In the genomic region with DNA sequence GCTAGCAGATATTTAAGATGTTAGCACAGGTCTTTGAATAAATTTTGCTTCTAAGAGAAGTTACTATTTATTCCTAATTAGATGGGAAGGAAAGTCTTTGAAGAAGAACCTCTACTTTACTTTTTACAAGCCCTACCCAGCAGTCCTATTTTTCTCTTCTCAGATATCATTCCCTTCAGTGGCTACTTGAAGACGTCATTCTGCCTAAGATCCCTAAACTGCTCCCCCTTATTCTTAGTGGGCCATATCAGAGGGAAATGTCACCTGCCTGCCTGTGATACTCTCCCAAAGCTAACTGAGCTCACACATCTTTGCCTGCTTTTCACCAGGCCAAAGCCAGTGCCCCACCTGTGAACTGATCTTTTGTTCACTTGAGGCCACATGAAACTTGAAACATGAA, we compare ENCODE assay signal across 19 cellular contexts. TPM values are rescaled to one million over a fixed set of nuclear protein-coding genes. Genes with fewer than 3 reads are reported as not detected.
DNase-seq lines count a peak whose midpoint lies in the region; ATAC-seq, FAIRE-seq and TF ChIP-seq lines count a peak whose summit lies in the region.
"Had no signal": no experiment of that assay in that cellular context is flagged by ENCODE, and none has a peak within 500 bp of the region (broad histone marks: within the 10 kb centered on the region; RNA-seq: fewer than 3 reads in every experiment).

No MANE protein-coding gene starts in this region.

- H3K27me3 ChIP-seq in RWPE2 (ENCODE audit: insufficient read depth, poor library complexity, severe bottlenecking) (no peaks in the 10 kb centered on the region), H1 (replicated peaks in 1 of 4; ENCODE audit: control insufficient read depth in 3 of 4, extremely low read depth in 1 of 4, insufficient read depth in 3 of 4, low read length in 3 of 4) (no peaks in the 10 kb centered on the region), esophagus squamous epithelium (no peaks in the 10 kb centered on the region), vagina (no peaks in the 10 kb centered on the region), small intestine (ENCODE audit: control insufficient read depth in 2 of 2, insufficient read depth in 2 of 2, low read length in 2 of 2) (no peaks in the 10 kb centered on the region)
- H3K27me3 ChIP-seq: BLaER1 had no signal

- no peak overlapping the region for H3K56ac ChIP-seq in H1 (replicated peaks; ENCODE audit: insufficient read length, low read depth, low read length)

- TF ChIP-seq RAD21 in H1 (IDR thresholded peaks at IDR 0.05 in 1 of 2, conservative IDR thresholded peaks at IDR 0.05 in 1 of 2; ENCODE audit: low read depth in 2 of 2, low read length in 2 of 2), result no peak

- no peaks in the 10 kb centered on the region for H3K23me2 ChIP-seq in H1 (ENCODE audit: low read depth, low read length)

- no peak overlapping the region for H4K5ac ChIP-seq in H1 (ENCODE audit: insufficient read length, low read depth, low read length)

- TF ChIP-seq CTCF in RWPE2 (IDR thresholded peaks at IDR 0.05; ENCODE audit: poor library complexity, severe bottlenecking) (no peak), H1 (IDR thresholded peaks at IDR 0.05; ENCODE audit: control extremely low read depth in 1 of 3, insufficient read depth in 1 of 3, low read depth in 1 of 3, low read length in 3 of 3) (no peak), esophagus squamous epithelium (IDR thresholded peaks at IDR 0.05) (no peak), vagina (IDR thresholded peaks at IDR 0.05) (no peak)

- H2AK5ac ChIP-seq in H1 (ENCODE audit: low read depth, low read length), result peak overlapping the region; percentile 75; the same call in 1 of the 2 replicates

- no peak overlapping the region for H3K18ac ChIP-seq in H1 (ENCODE audit: extremely low read depth, low read length)

- no peak for TF ChIP-seq POLR2A in H1 (IDR thresholded peaks at IDR 0.05; ENCODE audit: control extremely low read depth in 1 of 2, low read depth in 2 of 2, low read length in 2 of 2)
- no peak for TF ChIP-seq POLR2A in esophagus squamous epithelium (IDR thresholded peaks at IDR 0.05)
- TF ChIP-seq POLR2A in vagina (IDR thresholded peaks at IDR 0.05), result no peak

- ATAC-seq in RWPE2 (ENCODE audit: low read depth) (no peak), GM19023 (IDR thresholded peaks at IDR 0.05; ENCODE audit: unreplicated experiment) (no peak), GM18519 (IDR thresholded peaks at IDR 0.05; ENCODE audit: low FRiP score, unreplicated experiment) (no peak)

- H3K9me3 ChIP-seq in RWPE2 (ENCODE audit: severe bottlenecking) (no peaks in the 10 kb centered on the region), H1 (ENCODE audit: insufficient read depth in 2 of 2, low read depth in 1 of 2, low read length in 1 of 2) (no peaks in the 10 kb centered on the region), esophagus squamous epithelium (no peaks in the 10 kb centered on the region), vagina (no peaks in the 10 kb centered on the region), small intestine (ENCODE audit: control insufficient read depth, low read depth) (no peaks in the 10 kb centered on the region)
- H3K9me3 ChIP-seq: BLaER1 had no signal

- DNase-seq in RWPE2 (ENCODE audit: low spot score) (no peak), H1 (ENCODE audit: low read depth in 1 of 2, low spot score in 2 of 2) (no peak), esophagus squamous epithelium (lab: John Stamatoyannopoulos, UW) (no peak), vagina (ENCODE audit: extremely low spot score in 2 of 2) (no peak), small intestine (no peak)
- DNase-seq: 8988T; CD4-positive, alpha-beta memory T cell; DMS153; DMS79; GDM1; GM23248; H7; HFFc6 had no signal

- POLR2A ChIA-PET in H1 (lab: Charles Lee; ENCODE audit: partially characterized antibody), result interaction anchor here (1.3 kb wide), 1 partner anchor 22 kb away, joined by 3 read pairs; no protein-coding TSS in a partner anchor

- H2BK20ac ChIP-seq in H1 (ENCODE audit: low read length), result peak overlapping the region; percentile 80; the same call in 1 of the 2 replicates

- no peak for TF ChIP-seq EP300 in H1 (IDR thresholded peaks at IDR 0.05; ENCODE audit: borderline replicate concordance in 1 of 2, low read depth in 2 of 2, low read length in 2 of 2)

- FAIRE-seq in H1 (lab: Jason Lieb, UNC), result no peak
- no peak for FAIRE-seq in small intestine (lab: Jason Lieb, UNC)
- FAIRE-seq: GM12892, GM19239 had no signal

- CTCF ChIA-PET in H1 (lab: Charles Lee; ENCODE audit: partially characterized antibody), result interaction anchor here (0.6 to 2.2 kb wide), 2 partner anchors 8 to 33 kb away, joined by 3 to 12 read pairs; no protein-coding TSS in a partner anchor

- H4K20me1 ChIP-seq in H1 (replicated peaks in 1 of 2; ENCODE audit: control insufficient read depth in 1 of 2, insufficient read depth in 2 of 2, low read length in 2 of 2), result no peaks in the 10 kb centered on the region
- H4K20me1 ChIP-seq: BLaER1 had no signal

- no peak overlapping the region for H3K23ac ChIP-seq in H1 (ENCODE audit: insufficient read length)

- H3K4me3 ChIP-seq in RWPE2 (ENCODE audit: severe bottlenecking) (no peak overlapping the region), H1 (ENCODE audit: extremely low read depth in 1 of 4, insufficient read depth in 2 of 4, low read depth in 3 of 4, low read length in 4 of 4) (no peak overlapping the region), esophagus squamous epithelium (no peak overlapping the region), vagina (no peak overlapping the region), small intestine (ENCODE audit: low read depth in 1 of 2, low read length in 2 of 2) (no peak overlapping the region)
- H3K4me3 ChIP-seq: BLaER1, GM23248 had no signal

- intact Hi-C loops in esophagus squamous epithelium (cut with DNase I) (no loop called here), vagina (cut with DNase I) (no loop called here)

- 0 out of 2 replicates have a peak overlapping the region, but pooled peaks have one; percentile 60 for H2BK5ac ChIP-seq in H1 (ENCODE audit: low read depth, low read length)

- no peak overlapping the region for H2BK120ac ChIP-seq in H1 (replicated peaks; ENCODE audit: low read depth, low read length)

- H3K27ac ChIP-seq in RWPE2 (ENCODE audit: poor library complexity, severe bottlenecking), result peak overlapping the region; percentile 25
- H3K27ac ChIP-seq in H1 (ENCODE audit: low read depth, low read length), result no peak overlapping the region
- H3K27ac ChIP-seq in esophagus squamous epithelium, result peak overlapping the region; percentile 75 to 85 (median 78)
- H3K27ac ChIP-seq in vagina, result peak overlapping the region; percentile 42
- H3K27ac ChIP-seq in small intestine (ENCODE audit: low read depth in 1 of 2, low read length in 1 of 2), result no peak overlapping the region
- H3K27ac ChIP-seq: BLaER1, GM23248, HL-60 had no signal

- no peak overlapping the region for H3K9ac ChIP-seq in H1 (replicated peaks in 1 of 4; ENCODE audit: extremely low read depth in 1 of 4, low read depth in 3 of 4, low read length in 3 of 4)
- H3K9ac ChIP-seq: BLaER1, GM23248 had no signal

- no peak overlapping the region for H2BK12ac ChIP-seq in H1 (ENCODE audit: low read depth, low read length)

- H3K4me1 ChIP-seq in RWPE2 (ENCODE audit: insufficient read depth, poor library complexity, severe bottlenecking), result peaks cover 9% of the 10 kb centered on the region
- H3K4me1 ChIP-seq in H1 (replicated peaks in 1 of 4; ENCODE audit: control insufficient read depth in 3 of 4, insufficient read depth in 4 of 4, low read length in 3 of 4), result no peaks in the 10 kb centered on the region
- peaks cover 6 to 17% (median 8%) of the 10 kb centered on the region in 3 donors for H3K4me1 ChIP-seq in esophagus squamous epithelium
- no peaks in the 10 kb centered on the region for H3K4me1 ChIP-seq in vagina
- no peaks in the 10 kb centered on the region for H3K4me1 ChIP-seq in small intestine (ENCODE audit: control insufficient read depth in 2 of 2, insufficient read depth in 1 of 2, low read depth in 1 of 2, low read length in 1 of 2)
- H3K4me1 ChIP-seq: BLaER1 had no signal

- 88% methylated on average over 1 of the region's 1 CpG; no CpG with 5 or more reads in 1 of the 2 experiments for WGBS in H1 (ENCODE audit: extremely low coverage in 1 of 2, insufficient coverage in 1 of 2, insufficient read length in 1 of 2, insufficient replicate concordance in 2 of 2, low coverage in 1 of 2, low lambda C conversion rate in 2 of 2, missing lambda C conversion rate in 1 of 2), 2 experiments
- 20 to 33% methylated on average over 1 of the region's 1 CpG for WGBS in esophagus squamous epithelium, 2 donors
- WGBS in small intestine, 3 donors, result 53 to 65% (median 64%) methylated on average over 1 of the region's 1 CpG

- no peak overlapping the region for H2AFZ ChIP-seq in H1 (ENCODE audit: low read length)
- H2AFZ ChIP-seq: GM23248 had no signal

- no peak overlapping the region for H3K14ac ChIP-seq in H1 (ENCODE audit: insufficient read length)

- no peak overlapping the region for H4K91ac ChIP-seq in H1 (replicated peaks; ENCODE audit: insufficient read length, low read length)

- H2BK15ac ChIP-seq in H1 (ENCODE audit: low read length), result no peak overlapping the region

- H3K4me2 ChIP-seq in H1 (ENCODE audit: insufficient read depth in 1 of 2, low read depth in 2 of 2, low read length in 2 of 2), result no peak overlapping the region
- H3K4me2 ChIP-seq: BLaER1 had no signal

- no peak overlapping the region for H4K8ac ChIP-seq in H1 (ENCODE audit: extremely low read depth, insufficient read depth, low read length)

- no peaks in the 10 kb centered on the region for H3K79me2 ChIP-seq in H1 (ENCODE audit: control insufficient read depth in 1 of 2, insufficient read depth in 2 of 2, low read length in 2 of 2)

- H3K4ac ChIP-seq in H1 (replicated peaks; ENCODE audit: insufficient read length, low read depth, low read length), result no peak overlapping the region

- H3K36me3 ChIP-seq in RWPE2 (ENCODE audit: low read depth), result no peaks in the 10 kb centered on the region
- H3K36me3 ChIP-seq in H1 (ENCODE audit: control insufficient read depth in 2 of 4, insufficient read depth in 4 of 4, low read length in 3 of 4), result no peaks in the 10 kb centered on the region
- H3K36me3 ChIP-seq in esophagus squamous epithelium, result no peaks in the 10 kb centered on the region
- no peaks in the 10 kb centered on the region for H3K36me3 ChIP-seq in vagina
- H3K36me3 ChIP-seq in small intestine (ENCODE audit: control insufficient read depth in 2 of 2, insufficient read depth in 2 of 2, low read length in 2 of 2), result no peaks in the 10 kb centered on the region
- H3K36me3 ChIP-seq: BLaER1 had no signal

- no peaks in the 10 kb centered on the region for H3K79me1 ChIP-seq in H1 (ENCODE audit: low read depth, low read length)

RNA-seq across cellular contexts. Expression of a gene that starts 16.5 kb away (rescaled TPM):
- 156 and 160 TPM in 2 replicates for total RNA-seq in H1 (2021; fragmentation: NEBNext Ultra II Directional; extraction: Animal tissue kit (Norgen Biotek cat#: 25700))
- 130 and 141 TPM in 2 replicates for polyA plus RNA-seq in H1 (2011; rRNA removed)
- 185 TPM for polyA plus RNA-seq in H1 (2011; cell fraction: cytosol; rRNA removed)
- 119 TPM for polyA plus RNA-seq in H1 (2011; cell fraction: nucleus; rRNA removed)
- 124 to 218 TPM (median 205 TPM) in 4 replicates for polyA plus RNA-seq in H1 (2012, experiment 1 of 2)
- polyA plus RNA-seq in H1 (2012, experiment 2 of 2), result 162 TPM
- polyA plus RNA-seq in H1 (2013, experiment 1 of 2), result 141 TPM
- 178 TPM for polyA plus RNA-seq in H1 (2013, experiment 2 of 2)
- polyA minus RNA-seq in H1 (2011; rRNA and poly(A)+ RNA removed), result 187 and 190 TPM in 2 replicates
- polyA minus RNA-seq in H1 (2011; cell fraction: cytosol; rRNA and poly(A)+ RNA removed), result 74.6 TPM
- polyA minus RNA-seq in H1 (2011; cell fraction: nucleus; rRNA and poly(A)+ RNA removed), result 46.5 TPM
- total RNA-seq in esophagus squamous epithelium, result 100 to 1,000 TPM in 3 of 4 donors, 10 to 100 TPM in 1; 96.5 to 141 (median 119) TPM
- total RNA-seq in vagina, result 83.7 TPM
- 100 to 1,000 TPM in 1 of 3 donors, 10 to 100 TPM in 2; 34.9 to 183 (median 44.6) TPM for polyA plus RNA-seq in small intestine

RNA-seq across cellular contexts. Expression of a gene that starts 21.1 kb away (rescaled TPM):
- total RNA-seq in H1 (2021; fragmentation: NEBNext Ultra II Directional; extraction: Animal tissue kit (Norgen Biotek cat#: 25700)), result 69.8 and 75.2 TPM in 2 replicates
- polyA plus RNA-seq in H1 (2011; rRNA removed) (49.9 and 91.8 TPM in 2 replicates), small intestine (100 to 1,000 TPM in 2 of 3 donors, 10 to 100 TPM in 1; 68.7 to 336 (median 239) TPM)
- 70.5 TPM for polyA plus RNA-seq in H1 (2011; cell fraction: cytosol; rRNA removed)
- polyA plus RNA-seq in H1 (2011; cell fraction: nucleus; rRNA removed), result 384 TPM
- polyA plus RNA-seq in H1 (2012, experiment 1 of 2), result 57.7 to 86.6 TPM (median 81.0 TPM) in 4 replicates
- polyA plus RNA-seq in H1 (2012, experiment 2 of 2), result 67.9 TPM
- polyA plus RNA-seq in H1 (2013, experiment 1 of 2), result 59.7 TPM
- polyA plus RNA-seq in H1 (2013, experiment 2 of 2), result 54.0 TPM
- 23.4 and 37.6 TPM in 2 replicates for polyA minus RNA-seq in H1 (2011; rRNA and poly(A)+ RNA removed)
- 34.4 TPM for polyA minus RNA-seq in H1 (2011; cell fraction: cytosol; rRNA and poly(A)+ RNA removed)
- 53.4 TPM for polyA minus RNA-seq in H1 (2011; cell fraction: nucleus; rRNA and poly(A)+ RNA removed)
- total RNA-seq in esophagus squamous epithelium (10 to 100 TPM; 28.5 to 52.1 (median 41.9) TPM), vagina (72.4 TPM)

RNA-seq across cellular contexts. Expression of a gene that starts 24.4 kb away (rescaled TPM):
- total RNA-seq in H1 (2021; fragmentation: NEBNext Ultra II Directional; extraction: Animal tissue kit (Norgen Biotek cat#: 25700)), result 17.3 and 18.7 TPM in 2 replicates
- 31.9 and 38.1 TPM in 2 replicates for polyA plus RNA-seq in H1 (2011; rRNA removed)
- 20.5 TPM for polyA plus RNA-seq in H1 (2011; cell fraction: cytosol; rRNA removed)
- 31.9 TPM for polyA plus RNA-seq in H1 (2011; cell fraction: nucleus; rRNA removed)
- polyA plus RNA-seq in H1 (2012, experiment 1 of 2), result 11.0 to 19.8 TPM (median 17.2 TPM) in 4 replicates
- 15.4 TPM for polyA plus RNA-seq in H1 (2012, experiment 2 of 2)
- polyA plus RNA-seq in H1 (2013, experiment 1 of 2), result 18.9 TPM
- polyA plus RNA-seq in H1 (2013, experiment 2 of 2), result 18.5 TPM
- polyA minus RNA-seq in H1 (2011; rRNA and poly(A)+ RNA removed), result 8.7 and 14.8 TPM in 2 replicates
- 12.3 TPM for polyA minus RNA-seq in H1 (2011; cell fraction: cytosol; rRNA and poly(A)+ RNA removed)
- 21.8 TPM for polyA minus RNA-seq in H1 (2011; cell fraction: nucleus; rRNA and poly(A)+ RNA removed)
- total RNA-seq in esophagus squamous epithelium, result 10 to 100 TPM; 13.5 to 22.9 (median 15.8) TPM
- 19.4 TPM for total RNA-seq in vagina
- polyA plus RNA-seq in small intestine, result 10 to 100 TPM; 10.5 to 29.0 (median 22.7) TPM

RNA-seq across cellular contexts. Expression of a gene that starts 58.7 kb away (rescaled TPM):
- total RNA-seq in H1 (2021; fragmentation: NEBNext Ultra II Directional; extraction: Animal tissue kit (Norgen Biotek cat#: 25700)), result 101 and 102 TPM in 2 replicates
- polyA plus RNA-seq in H1 (2011; rRNA removed) (135 and 187 TPM in 2 replicates), small intestine (10 to 100 TPM; 81.9 to 93.0 (median 82.3) TPM)
- 198 TPM for polyA plus RNA-seq in H1 (2011; cell fraction: cytosol; rRNA removed)
- 361 TPM for polyA plus RNA-seq in H1 (2011; cell fraction: nucleus; rRNA removed)
- 72.1 to 148 TPM (median 142 TPM) in 4 replicates for polyA plus RNA-seq in H1 (2012, experiment 1 of 2)
- 81.7 TPM for polyA plus RNA-seq in H1 (2012, experiment 2 of 2)
- 72.4 TPM for polyA plus RNA-seq in H1 (2013, experiment 1 of 2)
- 70.9 TPM for polyA plus RNA-seq in H1 (2013, experiment 2 of 2)
- polyA minus RNA-seq in H1 (2011; rRNA and poly(A)+ RNA removed), result 105 and 106 TPM in 2 replicates
- 142 TPM for polyA minus RNA-seq in H1 (2011; cell fraction: cytosol; rRNA and poly(A)+ RNA removed)
- polyA minus RNA-seq in H1 (2011; cell fraction: nucleus; rRNA and poly(A)+ RNA removed), result 80.9 TPM
- total RNA-seq in esophagus squamous epithelium (10 to 100 TPM; 63.4 to 96.5 (median 76.2) TPM), vagina (125 TPM)

Comparison
In these comparisons a context has a peak if more than half of its experiments do, and no peak if none do; other contexts are left out.
1. H3K27ac ChIP-seq: peak in RWPE2 (single experiment), esophagus squamous epithelium (4 of 4) and vagina (single experiment); none in H1 (single experiment) and small intestine (0 of 2).